24 cellular contexts compared by ENCODE assay signal in genomic region chr3:34938784-34939183, GRCh38.
"Had no signal": no experiment of that assay in that cellular context is flagged by ENCODE, and none has a peak within 500 bp of the region (broad histone marks: within the 10 kb centered on the region; RNA-seq: fewer than 3 reads in every experiment).

No MANE protein-coding gene starts in this region.

- H3K36me3 ChIP-seq: colonic mucosa, esophagus muscularis mucosa, esophagus squamous epithelium, gastrocnemius medialis, gastroesophageal sphincter, heart left ventricle had no signal

- H3K4me1 ChIP-seq: colonic mucosa, esophagus muscularis mucosa, esophagus squamous epithelium, foreskin keratinocyte, gastrocnemius medialis, gastroesophageal sphincter, heart left ventricle, heart right ventricle had no signal

- H3K27me3 ChIP-seq: colonic mucosa, dorsolateral prefrontal cortex, esophagus muscularis mucosa, esophagus squamous epithelium, foreskin keratinocyte, gastrocnemius medialis, gastroesophageal sphincter, heart left ventricle, heart right ventricle had no signal

- H3K27ac ChIP-seq: colonic mucosa, coronary artery, dorsolateral prefrontal cortex, epithelial cell of prostate, esophagus muscularis mucosa, esophagus squamous epithelium, foreskin keratinocyte, gastrocnemius medialis, gastroesophageal sphincter, heart left ventricle, heart right ventricle had no signal

- ATAC-seq: effector memory CD8-positive, alpha-beta T cell; esophagus mucosa; foreskin keratinocyte; gastrocnemius medialis; gastroesophageal sphincter; heart left ventricle; heart right ventricle had no signal

- DNase-seq: colonic mucosa; cortex of kidney; dermis blood vessel endothelial cell; dorsolateral prefrontal cortex; effector CD4-positive, alpha-beta T cell; effector CD8-positive, alpha-beta T cell; effector memory CD4-positive, alpha-beta T cell; effector memory CD8-positive, alpha-beta T cell; endodermal cell; erythroblast; esophagus squamous epithelium; foreskin fibroblast; foreskin keratinocyte; foreskin melanocyte; gastrocnemius medialis; glutamatergic neuron; head of caudate nucleus; heart left ventricle; heart right ventricle had no signal

- H3K9me3 ChIP-seq: colonic mucosa, esophagus squamous epithelium, gastrocnemius medialis, gastroesophageal sphincter had no signal

- H3K4me3 ChIP-seq: colonic mucosa, coronary artery, dorsolateral prefrontal cortex, esophagus muscularis mucosa, esophagus squamous epithelium, gastrocnemius medialis, gastroesophageal sphincter, heart left ventricle, heart right ventricle had no signal
